Comparison of ENCODE assay signal across 30 cellular contexts in the genomic region with DNA sequence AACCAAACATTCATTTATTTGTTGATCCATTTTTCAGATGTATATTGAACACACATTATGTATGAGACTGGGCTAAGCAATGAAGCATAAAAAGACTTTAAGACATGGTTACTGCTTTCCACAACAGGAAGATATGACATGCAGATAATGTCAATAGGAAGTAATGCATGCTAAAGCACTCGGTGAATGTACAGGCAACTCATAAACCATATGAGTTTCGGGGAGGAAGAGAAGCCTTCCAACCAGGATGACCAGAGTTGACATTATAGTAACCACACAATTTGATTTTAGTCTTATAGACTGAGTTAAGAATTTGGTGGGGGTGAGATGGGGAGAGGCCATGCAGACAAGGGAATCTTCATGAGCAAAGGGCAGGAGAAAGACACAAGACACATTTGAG. TPM values are rescaled to one million over a fixed set of nuclear protein-coding genes. Genes with fewer than 3 reads are reported as not detected.
DNase-seq lines count a peak whose midpoint lies in the region; ATAC-seq and TF ChIP-seq lines count a peak whose summit lies in the region.
"Had no signal": no experiment of that assay in that cellular context is flagged by ENCODE, and none has a peak within 500 bp of the region (broad histone marks: within the 10 kb centered on the region; RNA-seq: fewer than 3 reads in every experiment).

No MANE protein-coding gene starts in this region.

- peaks cover 14% of the 10 kb centered on the region for H3K4me1 Mint-ChIP-seq in activated CD8-positive, alpha-beta memory T cell treated with anti-CD3 and anti-CD28 coated beads, Interleukin-2, amount 10 ng/mL, durations not matched to agents 7 days and 5 days
- H3K4me1 Mint-ChIP-seq in GM23338, result peaks cover 6% of the 10 kb centered on the region; the same call in 2 of the 3 replicates
- H3K4me1 Mint-ChIP-seq in activated T-helper 17 cell treated with anti-CD3 and anti-CD28 coated beads, Interleukin-2, amount 50 U/mL, for 72 hours, result peaks cover 8% of the 10 kb centered on the region
- peaks cover 11% of the 10 kb centered on the region for H3K4me1 Mint-ChIP-seq in activated naive CD4-positive, alpha-beta T cell treated with anti-CD3 and anti-CD28 coated beads, Interleukin-2, amount 10 ng/mL, durations not matched to agents 7 days and 5 days

- H3K4me3 Mint-ChIP-seq in activated CD8-positive, alpha-beta memory T cell treated with anti-CD3 and anti-CD28 coated beads, Interleukin-2, amount 10 ng/mL, durations not matched to agents 7 days and 5 days, result peak overlapping the region; percentile 2
- H3K4me3 Mint-ChIP-seq in GM23338, result no peak overlapping the region
- peak overlapping the region; percentile 2 for H3K4me3 Mint-ChIP-seq in activated T-helper 17 cell treated with anti-CD3 and anti-CD28 coated beads, Interleukin-2, amount 50 U/mL, for 72 hours
- H3K4me3 Mint-ChIP-seq in activated naive CD4-positive, alpha-beta T cell treated with anti-CD3 and anti-CD28 coated beads, Interleukin-2, amount 10 ng/mL, durations not matched to agents 7 days and 5 days, result no peak overlapping the region
- H3K4me3 Mint-ChIP-seq: activated T-cell treated with anti-CD3 and anti-CD28 coated beads, Interleukin-2, amount 50 U/mL, for 24 hours; B cell; IgD-negative memory B cell; neural crest cell; stimulated activated naive CD8-positive, alpha-beta T cell treated with anti-CD3 and anti-CD28 coated beads, Interleukin-15, Interleukin-2, amounts not matched to agents 100 ng/mL and 50 ng/mL, for 24 hours had no signal

- no peak for DNase-seq in activated CD8-positive, alpha-beta memory T cell treated with anti-CD3 and anti-CD28 coated beads, Interleukin-2, amount 10 ng/mL, durations not matched to agents 7 days and 5 days
- DNase-seq in activated CD8-positive, alpha-beta memory T cell treated with anti-CD3 and anti-CD28 coated beads, Interleukin-2, amount 50 U/mL, for 4 hours, result no peak
- no peak for DNase-seq in GM23338 (ENCODE audit: low spot score)
- DNase-seq in activated naive CD4-positive, alpha-beta T cell treated with anti-CD3 and anti-CD28 coated beads, Interleukin-2, amount 10 ng/mL, durations not matched to agents 7 days and 5 days, result no peak
- no peak for DNase-seq in mesenteric fat pad (ENCODE audit: low spot score)
- DNase-seq: ACHN; activated gamma-delta T cell; activated T-cell treated with anti-CD3 and anti-CD28 coated beads, Interleukin-2, amount 50 U/mL, for 24 hours; colonic mucosa; COR-L47; DMS79; effector CD8-positive, alpha-beta T cell; islet precursor cell; left ventricle myocardium inferior; mesenchymal stem cell; NCI-H1092; NCI-H1694; NCI-H446; NCI-H748 treated with DMSO at 0.1 percent for 48 hours; pancreas; SIG-M5; small intestine; SW 1271 had no signal

- H3K36me3 ChIP-seq in GM23338 (ENCODE audit: insufficient read depth), result no peaks in the 10 kb centered on the region
- H3K36me3 ChIP-seq: colonic mucosa, left ventricle myocardium inferior, pancreas, thoracic aorta had no signal

- CTCF ChIA-PET in activated CD8-positive, alpha-beta memory T cell treated with anti-CD3 and anti-CD28 coated beads, Interleukin-2, amount 10 ng/mL, durations not matched to agents 7 days and 5 days (lab: Charles Lee), result no interaction called here
- CTCF ChIA-PET in activated naive CD4-positive, alpha-beta T cell treated with anti-CD3 and anti-CD28 coated beads, Interleukin-2, amount 10 ng/mL, durations not matched to agents 7 days and 5 days (lab: Charles Lee), result no interaction called here

- peak; percentile 76 for ATAC-seq in activated CD8-positive, alpha-beta memory T cell treated with anti-CD3 and anti-CD28 coated beads, Interleukin-2, amount 10 ng/mL, durations not matched to agents 7 days and 5 days
- no peak for ATAC-seq in GM23338
- ATAC-seq in activated T-helper 17 cell treated with anti-CD3 and anti-CD28 coated beads, Interleukin-2, amount 50 U/mL, for 72 hours (replicated peaks), result peak; percentile 74
- no peak for ATAC-seq in HG03097 (IDR thresholded peaks at IDR 0.05; ENCODE audit: low FRiP score, unreplicated experiment)

- H3K9me2 ChIP-seq in GM23338 (ENCODE audit: insufficient read depth), result no peaks in the 10 kb centered on the region

- H3K4me2 ChIP-seq in GM23338, result no peak overlapping the region

- no peaks in the 10 kb centered on the region for H3K9me3 Mint-ChIP-seq in activated CD8-positive, alpha-beta memory T cell treated with anti-CD3 and anti-CD28 coated beads, Interleukin-2, amount 10 ng/mL, durations not matched to agents 7 days and 5 days (ENCODE audit: low read depth)
- no peaks in the 10 kb centered on the region for H3K9me3 Mint-ChIP-seq in GM23338
- no peaks in the 10 kb centered on the region for H3K9me3 Mint-ChIP-seq in activated T-helper 17 cell treated with anti-CD3 and anti-CD28 coated beads, Interleukin-2, amount 50 U/mL, for 72 hours
- H3K9me3 Mint-ChIP-seq in activated naive CD4-positive, alpha-beta T cell treated with anti-CD3 and anti-CD28 coated beads, Interleukin-2, amount 10 ng/mL, durations not matched to agents 7 days and 5 days, result no peaks in the 10 kb centered on the region
- H3K9me3 Mint-ChIP-seq: activated T-cell treated with anti-CD3 and anti-CD28 coated beads, Interleukin-2, amount 50 U/mL, for 24 hours; IgD-negative memory B cell; neural crest cell; stimulated activated naive CD8-positive, alpha-beta T cell treated with anti-CD3 and anti-CD28 coated beads, Interleukin-15, Interleukin-2, amounts not matched to agents 100 ng/mL and 50 ng/mL, for 24 hours had no signal

- H3F3A ChIP-seq in GM23338 (replicated peaks; ENCODE audit: low read depth), result no peaks in the 10 kb centered on the region

- no peak for TF ChIP-seq CTCF in GM23338 (conservative IDR thresholded peaks at IDR 0.05; ENCODE audit: low read depth in 2 of 2)

- H4K20me1 ChIP-seq in GM23338 (replicated peaks; ENCODE audit: insufficient read depth), result no peaks in the 10 kb centered on the region

- H3K4me3 ChIP-seq in GM23338, result no peak overlapping the region
- H3K4me3 ChIP-seq: colonic mucosa, left ventricle myocardium inferior, pancreas, thoracic aorta had no signal

- no peaks in the 10 kb centered on the region for H3K36me3 Mint-ChIP-seq in activated CD8-positive, alpha-beta memory T cell treated with anti-CD3 and anti-CD28 coated beads, Interleukin-2, amount 10 ng/mL, durations not matched to agents 7 days and 5 days
- H3K36me3 Mint-ChIP-seq in GM23338 (ENCODE audit: low read depth), result no peaks in the 10 kb centered on the region
- H3K36me3 Mint-ChIP-seq in activated T-helper 17 cell treated with anti-CD3 and anti-CD28 coated beads, Interleukin-2, amount 50 U/mL, for 72 hours (ENCODE audit: low read depth), result no peaks in the 10 kb centered on the region
- H3K36me3 Mint-ChIP-seq in activated naive CD4-positive, alpha-beta T cell treated with anti-CD3 and anti-CD28 coated beads, Interleukin-2, amount 10 ng/mL, durations not matched to agents 7 days and 5 days, result no peaks in the 10 kb centered on the region

- H2AFZ ChIP-seq in GM23338, result 0 out of 2 replicates have a peak overlapping the region, but pooled peaks have one; percentile 52

- H3K4me1 ChIP-seq in GM23338 (ENCODE audit: insufficient read depth), result no peaks in the 10 kb centered on the region
- H3K4me1 ChIP-seq: colonic mucosa, left ventricle myocardium inferior, pancreas had no signal

- H3K79me2 ChIP-seq in GM23338 (replicated peaks; ENCODE audit: insufficient read depth), result no peaks in the 10 kb centered on the region

- H3K27me3 ChIP-seq in GM23338 (ENCODE audit: insufficient read depth), result no peaks in the 10 kb centered on the region
- H3K27me3 ChIP-seq: colonic mucosa, pancreas had no signal

- H3K27ac ChIP-seq in GM23338 (ENCODE audit: low read depth), result no peak overlapping the region
- H3K27ac ChIP-seq: colonic mucosa, left ventricle myocardium inferior, pancreas, thoracic aorta had no signal

- H3K27me3 Mint-ChIP-seq in activated CD8-positive, alpha-beta memory T cell treated with anti-CD3 and anti-CD28 coated beads, Interleukin-2, amount 10 ng/mL, durations not matched to agents 7 days and 5 days, result peaks cover 4% of the 10 kb centered on the region
- H3K27me3 Mint-ChIP-seq in GM23338 (ENCODE audit: insufficient read depth, low read depth, poor library complexity), result no peaks in the 10 kb centered on the region
- H3K27me3 Mint-ChIP-seq in activated T-helper 17 cell treated with anti-CD3 and anti-CD28 coated beads, Interleukin-2, amount 50 U/mL, for 72 hours, result no peaks in the 10 kb centered on the region
- peaks cover 7% of the 10 kb centered on the region for H3K27me3 Mint-ChIP-seq in activated naive CD4-positive, alpha-beta T cell treated with anti-CD3 and anti-CD28 coated beads, Interleukin-2, amount 10 ng/mL, durations not matched to agents 7 days and 5 days
- H3K27me3 Mint-ChIP-seq: activated T-cell treated with anti-CD3 and anti-CD28 coated beads, Interleukin-2, amount 50 U/mL, for 24 hours; stimulated activated naive CD8-positive, alpha-beta T cell treated with anti-CD3 and anti-CD28 coated beads, Interleukin-15, Interleukin-2, amounts not matched to agents 100 ng/mL and 50 ng/mL, for 24 hours had no signal

- H3K27ac Mint-ChIP-seq in activated CD8-positive, alpha-beta memory T cell treated with anti-CD3 and anti-CD28 coated beads, Interleukin-2, amount 10 ng/mL, durations not matched to agents 7 days and 5 days, result peak overlapping the region; percentile 30
- H3K27ac Mint-ChIP-seq in GM23338, result no peak overlapping the region
- H3K27ac Mint-ChIP-seq in activated T-helper 17 cell treated with anti-CD3 and anti-CD28 coated beads, Interleukin-2, amount 50 U/mL, for 72 hours, result no peak overlapping the region
- H3K27ac Mint-ChIP-seq in activated naive CD4-positive, alpha-beta T cell treated with anti-CD3 and anti-CD28 coated beads, Interleukin-2, amount 10 ng/mL, durations not matched to agents 7 days and 5 days, result no peak overlapping the region
- H3K27ac Mint-ChIP-seq: activated T-cell treated with anti-CD3 and anti-CD28 coated beads, Interleukin-2, amount 50 U/mL, for 24 hours; B cell; IgD-negative memory B cell; stimulated activated naive CD8-positive, alpha-beta T cell treated with anti-CD3 and anti-CD28 coated beads, Interleukin-15, Interleukin-2, amounts not matched to agents 100 ng/mL and 50 ng/mL, for 24 hours had no signal

TF ChIP-seq in GM23338, 12 proteins besides CTCF, POLR2A, EP300 and RAD21:
- TF ChIP-seq NANOG (IDR thresholded peaks at IDR 0.05; ENCODE audit: borderline replicate concordance), result no peak
TF ChIP-seq in GM23338: peak in this region for 0.

RNA-seq across cellular contexts. Expression of a gene that starts 19.1 kb away (rescaled TPM):
- 10 to 100 TPM; 31.2 to 32.6 TPM for total RNA-seq in activated CD8-positive, alpha-beta memory T cell treated with anti-CD3 and anti-CD28 coated beads, Interleukin-2, amount 10 ng/mL, durations not matched to agents 7 days and 5 days
- total RNA-seq in GM23338 (2014; rRNA removed; shearing (Covaris generic)), result 21.5 and 25.8 TPM in 2 replicates
- polyA plus RNA-seq in GM23338 (2016; fragmentation: Nextera tagmentation; extraction: Ambion mirVana), result 7.1 and 8.4 TPM in 2 replicates
- total RNA-seq in activated T-helper 17 cell treated with anti-CD3 and anti-CD28 coated beads, Interleukin-2, amount 50 U/mL, for 72 hours, result 10 to 100 TPM; 23.6 to 26.7 TPM
- total RNA-seq in mesenteric fat pad, result 41.9 TPM

RNA-seq across cellular contexts. Expression of a gene that starts 29.8 kb away (rescaled TPM):
- total RNA-seq in activated CD8-positive, alpha-beta memory T cell treated with anti-CD3 and anti-CD28 coated beads, Interleukin-2, amount 10 ng/mL, durations not matched to agents 7 days and 5 days, result 10 to 100 TPM; 37.5 to 52.0 TPM
- 11.3 and 13.9 TPM in 2 replicates for total RNA-seq in GM23338 (2014; rRNA removed; shearing (Covaris generic))
- polyA plus RNA-seq in GM23338 (2016; fragmentation: Nextera tagmentation; extraction: Ambion mirVana), result 6.7 and 7.2 TPM in 2 replicates
- 10 to 100 TPM; 41.9 to 45.4 TPM for total RNA-seq in activated T-helper 17 cell treated with anti-CD3 and anti-CD28 coated beads, Interleukin-2, amount 50 U/mL, for 72 hours
- total RNA-seq in mesenteric fat pad, result 18.9 TPM

Comparison
In these comparisons a context has a peak if more than half of its experiments do, and no peak if none do; other contexts are left out.
1. ATAC-seq: peak in activated CD8-positive, alpha-beta memory T cell treated with anti-CD3 and anti-CD28 coated beads, Interleukin-2, amount 10 ng/mL, durations not matched to agents 7 days and 5 days (single experiment) and activated T-helper 17 cell treated with anti-CD3 and anti-CD28 coated beads, Interleukin-2, amount 50 U/mL, for 72 hours (single experiment); none in GM23338 (single experiment) and HG03097 (single experiment).
2. H3K4me3 Mint-ChIP-seq: peak in activated CD8-positive, alpha-beta memory T cell treated with anti-CD3 and anti-CD28 coated beads, Interleukin-2, amount 10 ng/mL, durations not matched to agents 7 days and 5 days (single experiment) and activated T-helper 17 cell treated with anti-CD3 and anti-CD28 coated beads, Interleukin-2, amount 50 U/mL, for 72 hours (single experiment); none in GM23338 (single experiment) and activated naive CD4-positive, alpha-beta T cell treated with anti-CD3 and anti-CD28 coated beads, Interleukin-2, amount 10 ng/mL, durations not matched to agents 7 days and 5 days (single experiment).